Comparison of ENCODE assay signal across 7 cellular contexts in genomic region chr1:6889875-6890480, GRCh38.
DNase-seq lines count a peak whose midpoint lies in the region; ATAC-seq and TF ChIP-seq lines count a peak whose summit lies in the region.

No MANE protein-coding gene starts in this region.

- peak; percentile 86 for TF ChIP-seq CTCF in GM06990 (IDR thresholded peaks at IDR 0.05; ENCODE audit: insufficient read depth, low read length, poor library complexity, severe bottlenecking)
- TF ChIP-seq CTCF in LNCAP (IDR thresholded peaks at IDR 0.05): peak; percentile 95
- TF ChIP-seq CTCF in SU-DHL-6 (IDR thresholded peaks at IDR 0.05; ENCODE audit: insufficient read depth, low read length, poor library complexity, severe bottlenecking): peak; percentile 62

- DNase-seq in GM06990 (ENCODE audit: extremely low read depth, insufficient read length) (no peak), cerebellar cortex (ENCODE audit: low spot score) (peak; percentile 73), left colon (peak; percentile 64 to 71)
- peak; percentile 47 for DNase-seq in stimulated activated CD8-positive, alpha-beta memory T cell treated with anti-CD3 and anti-CD28 coated beads, Interleukin-4, amount 100 ng/mL, for 48 hours

- H3K9me2 ChIP-seq in SU-DHL-6 (replicated peaks; ENCODE audit: insufficient read depth, low read length): no peaks in the 10 kb centered on the region

- intact Hi-C loops in left colon (cut with DNase I, micrococcal nuclease): loop anchor here (10.0 kb wide), 1 partner anchor 165 kb away; no protein-coding TSS in a partner anchor

- no peak overlapping the region for H3K9ac ChIP-seq in SU-DHL-6 (ENCODE audit: low read length)

- H3K36me3 ChIP-seq in GM06990 (ENCODE audit: control insufficient read depth, insufficient read depth, low read length) (no peaks in the 10 kb centered on the region; the same call in 1 of the 2 replicates), SU-DHL-6 (ENCODE audit: low read length) (no peaks in the 10 kb centered on the region)

- H4K20me1 ChIP-seq in SU-DHL-6 (ENCODE audit: low read depth, low read length): no peaks in the 10 kb centered on the region

- H2AFZ ChIP-seq in SU-DHL-6 (ENCODE audit: low read depth, low read length, severe bottlenecking): no peak overlapping the region

- H3K27ac ChIP-seq in SU-DHL-6 (ENCODE audit: low read depth, low read length): no peak overlapping the region

- H3K4me2 ChIP-seq in SU-DHL-6 (ENCODE audit: low read depth, low read length, poor library complexity, severe bottlenecking): no peak overlapping the region

- no peaks in the 10 kb centered on the region for H3K27me3 ChIP-seq in GM06990 (replicated peaks; ENCODE audit: control insufficient read depth, insufficient read depth, low read length)
- no peaks in the 10 kb centered on the region for H3K27me3 ChIP-seq in SU-DHL-6 (ENCODE audit: low read length)

- no peak overlapping the region for H3K4me3 ChIP-seq in GM06990 (replicated peaks; ENCODE audit: low read depth, low read length)
- no peak overlapping the region for H3K4me3 ChIP-seq in SU-DHL-6 (ENCODE audit: insufficient read depth, low read length, poor library complexity, severe bottlenecking)

- H3K79me2 ChIP-seq in SU-DHL-6 (ENCODE audit: insufficient read depth, low read length): no peaks in the 10 kb centered on the region

- H3K9me3 ChIP-seq in SU-DHL-6 (ENCODE audit: insufficient read depth, low read length): no peaks in the 10 kb centered on the region

- peak; percentile 97 for ATAC-seq in left colon
- ATAC-seq in GM18511 (IDR thresholded peaks at IDR 0.05; ENCODE audit: unreplicated experiment): no peak

- H3F3A ChIP-seq in SU-DHL-6 (ENCODE audit: insufficient read depth): no peaks in the 10 kb centered on the region
